In genomic region chr5:34656700-34657549, GRCh38 we compare ENCODE assay signal across 8 cellular contexts. TPM values are rescaled to one million over a fixed set of nuclear protein-coding genes. Genes with fewer than 3 reads are reported as not detected.
DNase-seq lines count a peak whose midpoint lies in the region; ATAC-seq, FAIRE-seq and TF ChIP-seq lines count a peak whose summit lies in the region.

No MANE protein-coding gene starts in this region.

- no peak for FAIRE-seq in H1 (lab: Jason Lieb, UNC)

- DNase-seq in cardiac muscle cell (ENCODE audit: low read depth in 1 of 2, low spot score in 1 of 2) (peak; percentile 31 to 33), cardiac septum (ENCODE audit: low spot score) (no peak), H1 (ENCODE audit: low read depth in 1 of 2, low spot score in 2 of 2) (no peak), vagina (ENCODE audit: extremely low spot score in 2 of 2) (peak in 1 of 2 donors; percentile 88)

- peaks cover 44 to 52% of the 10 kb centered on the region in 2 experiments for H3K79me2 ChIP-seq in H1 (ENCODE audit: control insufficient read depth in 1 of 2, insufficient read depth in 2 of 2, low read length in 2 of 2)

- peak overlapping the region; percentile 88 for H2BK5ac ChIP-seq in H1 (ENCODE audit: low read depth, low read length)

- H3K56ac ChIP-seq in H1 (replicated peaks; ENCODE audit: insufficient read length, low read depth, low read length): peak overlapping the region; percentile 91

- H2BK15ac ChIP-seq in H1 (ENCODE audit: low read length): 0 out of 2 replicates have a peak overlapping the region, but pooled peaks have one; percentile 21

- CTCF ChIA-PET in H1 (lab: Charles Lee; ENCODE audit: partially characterized antibody): interaction anchor here (0.9 to 1.2 kb wide), 5 partner anchors 23 to 149 kb away, joined by 3 to 4 read pairs (median 3); no protein-coding TSS in a partner anchor

- H4K20me1 ChIP-seq in H1 (replicated peaks in 1 of 2; ENCODE audit: control insufficient read depth in 1 of 2, insufficient read depth in 2 of 2, low read length in 2 of 2): peaks cover 9 to 11% of the 10 kb centered on the region in 2 experiments

- H2BK20ac ChIP-seq in H1 (ENCODE audit: low read length): no peak overlapping the region

- H3K27me3 ChIP-seq in cardiac muscle cell (no peaks in the 10 kb centered on the region), H1 (replicated peaks in 1 of 4; ENCODE audit: control insufficient read depth in 3 of 4, extremely low read depth in 1 of 4, insufficient read depth in 3 of 4, low read length in 3 of 4) (no peaks in the 10 kb centered on the region), muscle layer of colon (ENCODE audit: control insufficient read depth in 1 of 2, insufficient read depth in 2 of 2, low read length in 2 of 2) (no peaks in the 10 kb centered on the region), vagina (no peaks in the 10 kb centered on the region)

- WGBS in H1 (ENCODE audit: extremely low coverage in 1 of 2, insufficient coverage in 1 of 2, insufficient read length in 1 of 2, insufficient replicate concordance in 2 of 2, low coverage in 1 of 2, low lambda C conversion rate in 2 of 2, missing lambda C conversion rate in 1 of 2), 2 experiments: 0% methylated on average over 12 of the region's 61 CpGs; no CpG with 5 or more reads in 1 of the 2 experiments

- H4K5ac ChIP-seq in H1 (ENCODE audit: insufficient read length, low read depth, low read length): peak overlapping the region; percentile 82

- TF ChIP-seq RAD21 in H1 (IDR thresholded peaks at IDR 0.05 in 1 of 2, conservative IDR thresholded peaks at IDR 0.05 in 1 of 2; ENCODE audit: low read depth in 2 of 2, low read length in 2 of 2): no peak

- no peak overlapping the region for H2AK5ac ChIP-seq in H1 (ENCODE audit: low read depth, low read length)

- peak overlapping the region; percentile 87 to 93 for H3K4me2 ChIP-seq in H1 (ENCODE audit: insufficient read depth in 1 of 2, low read depth in 2 of 2, low read length in 2 of 2)

- peak overlapping the region; percentile 83 to 94 (median 84) for H3K9ac ChIP-seq in H1 (replicated peaks in 1 of 4; ENCODE audit: extremely low read depth in 1 of 4, low read depth in 3 of 4, low read length in 3 of 4)
- H3K9ac ChIP-seq in muscle layer of colon (ENCODE audit: low read length): peak overlapping the region; percentile 20

- H3K4ac ChIP-seq in H1 (replicated peaks; ENCODE audit: insufficient read length, low read depth, low read length): peak overlapping the region; percentile 69

- peak overlapping the region; percentile 81; the same call in 1 of the 2 replicates for H3K18ac ChIP-seq in H1 (ENCODE audit: extremely low read depth, low read length)

- H3K4me1 ChIP-seq in cardiac muscle cell (ENCODE audit: low read depth) (peaks cover 4% of the 10 kb centered on the region), H1 (replicated peaks in 1 of 4; ENCODE audit: control insufficient read depth in 3 of 4, insufficient read depth in 4 of 4, low read length in 3 of 4) (peaks cover 9 to 20% (median 17%) of the 10 kb centered on the region in 4 experiments; a peak in 6 of 7 replicates), muscle layer of colon (ENCODE audit: insufficient read depth, low read length) (peaks cover 17% of the 10 kb centered on the region), vagina (peaks cover 22% of the 10 kb centered on the region)

- H3K23ac ChIP-seq in H1 (ENCODE audit: insufficient read length): no peak overlapping the region

- H3K4me3 ChIP-seq in cardiac muscle cell (peak overlapping the region; percentile 77), H1 (ENCODE audit: extremely low read depth in 1 of 4, insufficient read depth in 2 of 4, low read depth in 3 of 4, low read length in 4 of 4) (peak overlapping the region; percentile 69 to 86 (median 80)), muscle layer of colon (ENCODE audit: low read depth in 1 of 2, low read length in 2 of 2) (peak overlapping the region; percentile 34 to 87), vagina (peak overlapping the region; percentile 70 to 90)

- H3K23me2 ChIP-seq in H1 (ENCODE audit: low read depth, low read length): peaks cover 17% of the 10 kb centered on the region

- peak; percentile 4 to 10; a peak in 1 of 3 replicates for TF ChIP-seq POLR2A in H1 (IDR thresholded peaks at IDR 0.05; ENCODE audit: control extremely low read depth in 1 of 2, low read depth in 2 of 2, low read length in 2 of 2)
- no peak for TF ChIP-seq POLR2A in vagina (IDR thresholded peaks at IDR 0.05)

- POLR2A ChIA-PET in H1 (lab: Charles Lee; ENCODE audit: partially characterized antibody): interaction anchor here (0.6 to 2.2 kb wide), 12 partner anchors 9 to 258 kb away, joined by 3 to 11 read pairs (median 3); partner anchors contain the start of genes BRIX1 and RAD1

- H3K9me3 ChIP-seq in cardiac muscle cell (ENCODE audit: low read depth) (no peaks in the 10 kb centered on the region), H1 (ENCODE audit: insufficient read depth in 2 of 2, low read depth in 1 of 2, low read length in 1 of 2) (no peaks in the 10 kb centered on the region), muscle layer of colon (ENCODE audit: low read length) (no peaks in the 10 kb centered on the region), vagina (no peaks in the 10 kb centered on the region)

- TF ChIP-seq CTCF in cardiac muscle cell (IDR thresholded peaks at IDR 0.05; ENCODE audit: low read depth, low read length) (no peak), H1 (IDR thresholded peaks at IDR 0.05; ENCODE audit: control extremely low read depth in 1 of 3, insufficient read depth in 1 of 3, low read depth in 1 of 3, low read length in 3 of 3) (no peak), vagina (IDR thresholded peaks at IDR 0.05) (no peak)

- H4K91ac ChIP-seq in H1 (replicated peaks; ENCODE audit: insufficient read length, low read length): peak overlapping the region; percentile 76

- H2BK12ac ChIP-seq in H1 (ENCODE audit: low read depth, low read length): no peak overlapping the region; the same call in 1 of the 2 replicates

- H4K8ac ChIP-seq in H1 (ENCODE audit: extremely low read depth, insufficient read depth, low read length): peak overlapping the region; percentile 69

- TF ChIP-seq EP300 in H1 (IDR thresholded peaks at IDR 0.05; ENCODE audit: borderline replicate concordance in 1 of 2, low read depth in 2 of 2, low read length in 2 of 2): no peak

- intact Hi-C loops in cardiac septum (cut with DNase I): loop anchor here (5.0 to 10.0 kb wide), 4 partner anchors 92 to 180 kb away; partner anchors contain the start of gene TTC23L
- intact Hi-C loops in vagina (cut with DNase I): loop anchor here (2.0 kb wide), 1 partner anchor 78 kb away; no protein-coding TSS in a partner anchor

- no peak overlapping the region for H2AFZ ChIP-seq in H1 (ENCODE audit: low read length)

- H3K27ac ChIP-seq in cardiac muscle cell: peak overlapping the region; percentile 81
- peak overlapping the region; percentile 76 for H3K27ac ChIP-seq in H1 (ENCODE audit: low read depth, low read length)
- peak overlapping the region; percentile 85 for H3K27ac ChIP-seq in muscle layer of colon (ENCODE audit: low read depth, low read length)
- H3K27ac ChIP-seq in vagina: peak overlapping the region; percentile 96

- H2BK120ac ChIP-seq in H1 (replicated peaks; ENCODE audit: low read depth, low read length): peak overlapping the region; percentile 36

- H3K36me3 ChIP-seq in cardiac muscle cell: no peaks in the 10 kb centered on the region
- H3K36me3 ChIP-seq in H1 (ENCODE audit: control insufficient read depth in 2 of 4, insufficient read depth in 4 of 4, low read length in 3 of 4): peaks cover 0 to 9% (median 6%) of the 10 kb centered on the region in 4 experiments; a peak in 2 of 8 replicates
- H3K36me3 ChIP-seq in muscle layer of colon (ENCODE audit: insufficient read depth, low read length): no peaks in the 10 kb centered on the region
- H3K36me3 ChIP-seq in vagina: no peaks in the 10 kb centered on the region

- peak overlapping the region; percentile 4 for H3K14ac ChIP-seq in H1 (ENCODE audit: insufficient read length)

- ATAC-seq in SK-N-SH treated with all-trans-retinoic acid at 6 μM for 48 hours: peak; percentile 18
- no peak for ATAC-seq in HG03175 (IDR thresholded peaks at IDR 0.05; ENCODE audit: unreplicated experiment)
- no peak for ATAC-seq in GM21381 (IDR thresholded peaks at IDR 0.05; ENCODE audit: unreplicated experiment)

- peaks cover 3% of the 10 kb centered on the region for H3K79me1 ChIP-seq in H1 (ENCODE audit: low read depth, low read length)

TF ChIP-seq in SK-N-SH treated with all-trans-retinoic acid at 6 μM for 48 hours, 23 proteins besides CTCF, POLR2A, EP300 and RAD21:
- TF ChIP-seq ZNF8 (CRISPR knock-in tag; IDR thresholded peaks at IDR 0.05) (no peak), RARB (CRISPR knock-in tag; IDR thresholded peaks at IDR 0.05) (no peak), ZNF565 (CRISPR knock-in tag; conservative IDR thresholded peaks at IDR 0.05; ENCODE audit: low read depth) (no peak), GLIS3 (CRISPR knock-in tag; IDR thresholded peaks at IDR 0.05) (no peak), PPARA (CRISPR knock-in tag; IDR thresholded peaks at IDR 0.05; ENCODE audit: borderline replicate concordance) (no peak), ZNF70 (CRISPR knock-in tag; IDR thresholded peaks at IDR 0.05) (no peak), TCF4 (CRISPR knock-in tag; IDR thresholded peaks at IDR 0.05; ENCODE audit: borderline replicate concordance) (no peak), TOX (CRISPR knock-in tag; IDR thresholded peaks at IDR 0.05; ENCODE audit: borderline replicate concordance) (no peak)

TF ChIP-seq in H1, 55 proteins besides CTCF, POLR2A, EP300 and RAD21 (continues in another document):
- TF ChIP-seq BCL11A (IDR thresholded peaks at IDR 0.05; ENCODE audit: low read depth in 2 of 2, low read length in 2 of 2) (no peak), SAP30 (IDR thresholded peaks at IDR 0.05; ENCODE audit: insufficient read depth, insufficient replicate concordance, low read length) (peak; percentile 67)

RNA-seq across cellular contexts. Expression of gene RAI14, which starts 0.8 kb away (rescaled TPM):
- total RNA-seq in cardiac muscle cell: 11.6 and 12.8 TPM in 2 replicates
- 9.6 and 13.4 TPM in 2 replicates for polyA plus RNA-seq in cardiac muscle cell
- total RNA-seq in cardiac septum: 17.5 TPM
- total RNA-seq in H1 (2021; fragmentation: NEBNext Ultra II Directional; extraction: Animal tissue kit (Norgen Biotek cat#: 25700)): 210 and 216 TPM in 2 replicates
- polyA plus RNA-seq in H1 (2011; rRNA removed): 48.4 and 54.7 TPM in 2 replicates
- 85.7 TPM for polyA plus RNA-seq in H1 (2011; cell fraction: cytosol; rRNA removed)
- polyA plus RNA-seq in H1 (2011; cell fraction: nucleus; rRNA removed): 309 TPM
- 92.2 to 129 TPM (median 115 TPM) in 4 replicates for polyA plus RNA-seq in H1 (2012, experiment 1 of 2)
- polyA plus RNA-seq in H1 (2012, experiment 2 of 2): 5.2 TPM
- 122 TPM for polyA plus RNA-seq in H1 (2013, experiment 1 of 2)
- 118 TPM for polyA plus RNA-seq in H1 (2013, experiment 2 of 2)
- 477 and 553 TPM in 2 replicates for polyA minus RNA-seq in H1 (2011; rRNA and poly(A)+ RNA removed)
- 88.9 TPM for polyA minus RNA-seq in H1 (2011; cell fraction: cytosol; rRNA and poly(A)+ RNA removed)
- 219 TPM for polyA minus RNA-seq in H1 (2011; cell fraction: nucleus; rRNA and poly(A)+ RNA removed)
- total RNA-seq in vagina: 30.7 TPM

Comparison
In these comparisons a context has a peak if more than half of its experiments do, and no peak if none do; other contexts are left out.
1. DNase-seq: peak in cardiac muscle cell (2 of 2); none in cardiac septum (single experiment) and H1 (0 of 2).
2. POLR2A ChIP-seq: peak in H1 (2 of 2); none in vagina (0 of 2).
3. Peak in every context shown above with its lines, with median percentiles within 50 percentile points of each other: H3K27ac ChIP-seq and H3K4me3 ChIP-seq.